ENCODE assay signal across 27 cellular contexts in genomic region chr6:144438103-144438502, GRCh38.
"Had no signal": no experiment of that assay in that cellular context is flagged by ENCODE, and none has a peak within 500 bp of the region (broad histone marks: within the 10 kb centered on the region; RNA-seq: fewer than 3 reads in every experiment).

No MANE protein-coding gene starts in this region.

- FAIRE-seq: astrocyte had no signal

- H3K4me3 Mint-ChIP-seq: activated CD4-positive, alpha-beta memory T cell treated with anti-CD3 and anti-CD28 coated beads for 36 hours; activated CD4-positive, alpha-beta T cell treated with anti-CD3 and anti-CD28 coated beads for 36 hours; activated CD4-positive, alpha-beta T cell treated with anti-CD3 and anti-CD28 coated beads, Interleukin-2, amount 10 ng/mL, durations not matched to agents 24 days and 14 days; activated CD8-positive, alpha-beta memory T cell treated with anti-CD3 and anti-CD28 coated beads, Interleukin-2, amount 10 ng/mL, durations not matched to agents 7 days and 5 days; activated CD8-positive, alpha-beta T cell treated with anti-CD3 and anti-CD28 coated beads, Interleukin-2, amount 10 ng/mL, durations not matched to agents 7 days and 5 days; activated naive CD8-positive, alpha-beta T cell; dendritic cell treated with granulocyte-macrophage colony-stimulating factor and Interleukin-4, amounts not matched to agents 40 ng/mL and 50 ng/mL, for 4 days had no signal

- ATAC-seq: activated CD4-positive, alpha-beta T cell treated with anti-CD3 and anti-CD28 coated beads for 36 hours; activated CD8-positive, alpha-beta memory T cell treated with anti-CD3 and anti-CD28 coated beads, Interleukin-2, amount 10 ng/mL, durations not matched to agents 7 days and 5 days; activated CD8-positive, alpha-beta T cell treated with anti-CD3 and anti-CD28 coated beads, Interleukin-2, amount 10 ng/mL, durations not matched to agents 7 days and 5 days; foreskin keratinocyte had no signal

- H3K27me3 ChIP-seq: dorsolateral prefrontal cortex, esophagus muscularis mucosa, foreskin keratinocyte, gastrocnemius medialis had no signal

- H3K27ac ChIP-seq: coronary artery, dorsolateral prefrontal cortex, esophagus muscularis mucosa, foreskin keratinocyte, gastrocnemius medialis had no signal

- H3K27me3 Mint-ChIP-seq: activated CD4-positive, alpha-beta memory T cell treated with anti-CD3 and anti-CD28 coated beads for 36 hours; activated CD4-positive, alpha-beta T cell treated with anti-CD3 and anti-CD28 coated beads for 36 hours; activated CD4-positive, alpha-beta T cell treated with anti-CD3 and anti-CD28 coated beads, Interleukin-2, amount 10 ng/mL, durations not matched to agents 24 days and 14 days; activated CD8-positive, alpha-beta memory T cell treated with anti-CD3 and anti-CD28 coated beads, Interleukin-2, amount 10 ng/mL, durations not matched to agents 7 days and 5 days; activated naive CD8-positive, alpha-beta T cell; dendritic cell treated with granulocyte-macrophage colony-stimulating factor and Interleukin-4, amounts not matched to agents 40 ng/mL and 50 ng/mL, for 4 days had no signal

- H3K27ac Mint-ChIP-seq: activated CD4-positive, alpha-beta memory T cell treated with anti-CD3 and anti-CD28 coated beads for 36 hours; activated CD4-positive, alpha-beta T cell treated with anti-CD3 and anti-CD28 coated beads for 36 hours; activated CD4-positive, alpha-beta T cell treated with anti-CD3 and anti-CD28 coated beads, Interleukin-2, amount 10 ng/mL, durations not matched to agents 24 days and 14 days; activated CD8-positive, alpha-beta memory T cell treated with anti-CD3 and anti-CD28 coated beads, Interleukin-2, amount 10 ng/mL, durations not matched to agents 7 days and 5 days; activated CD8-positive, alpha-beta T cell treated with anti-CD3 and anti-CD28 coated beads, Interleukin-2, amount 10 ng/mL, durations not matched to agents 7 days and 5 days; activated naive CD8-positive, alpha-beta T cell; dendritic cell treated with granulocyte-macrophage colony-stimulating factor and Interleukin-4, amounts not matched to agents 40 ng/mL and 50 ng/mL, for 4 days had no signal

- DNase-seq: activated CD4-positive, alpha-beta memory T cell treated with anti-CD3 and anti-CD28 coated beads for 36 hours; activated CD4-positive, alpha-beta T cell treated with anti-CD3 and anti-CD28 coated beads for 36 hours; activated CD4-positive, alpha-beta T cell treated with anti-CD3 and anti-CD28 coated beads, Interleukin-2, amount 10 ng/mL, durations not matched to agents 24 days and 14 days; activated CD4-positive, CD25-positive, alpha-beta regulatory T cell; activated CD4-positive, CD25-positive, alpha-beta regulatory T cell treated with anti-CD3 and anti-CD28 coated beads, Interleukin-2, amount 50 U/mL, for 72 hours; activated CD8-positive, alpha-beta memory T cell treated with anti-CD3 and anti-CD28 coated beads, Interleukin-2, amount 10 ng/mL, durations not matched to agents 7 days and 5 days; activated CD8-positive, alpha-beta memory T cell treated with anti-CD3 and anti-CD28 coated beads, Interleukin-2, amount 50 U/mL, for 4 hours; activated CD8-positive, alpha-beta T cell treated with anti-CD3 and anti-CD28 coated beads, Interleukin-2, amount 10 ng/mL, durations not matched to agents 7 days and 5 days; activated gamma-delta T cell; activated naive CD4-positive, alpha-beta T cell treated with anti-CD3 and anti-CD28 coated beads, Interleukin-2, amount 50 U/mL, for 16 hours; activated naive CD4-positive, alpha-beta T cell treated with Interleukin-2 at 50 U/mL for 16 hours; activated T-cell treated with anti-CD3 and anti-CD28 coated beads, Interleukin-2, amount 50 U/mL, for 1 hour; activated T-cell treated with anti-CD3 and anti-CD28 coated beads, Interleukin-2, amount 50 U/mL, for 48 hours; amniotic stem cell; anterior cingulate cortex; central memory CD4-positive, alpha-beta T cell; dorsolateral prefrontal cortex; effector memory CD4-positive, alpha-beta T cell; erythroblast; foreskin keratinocyte; gastrocnemius medialis; T-helper 2 cell had no signal

- H3K9me3 ChIP-seq: esophagus muscularis mucosa, gastrocnemius medialis had no signal

- H3K4me3 ChIP-seq: coronary artery, dorsolateral prefrontal cortex, esophagus muscularis mucosa, gastrocnemius medialis had no signal
